8 cellular contexts compared by ENCODE assay signal in genomic region chr1:90717665-90718410, GRCh38. TPM values are rescaled to one million over a fixed set of nuclear protein-coding genes. Genes with fewer than 3 reads are reported as not detected.
A peak's percentile ranks its signal among the peaks of the same experiment; 100 is the strongest.
DNase-seq lines count a peak whose midpoint lies in the region; ATAC-seq and TF ChIP-seq lines count a peak whose summit lies in the region.

No MANE protein-coding gene starts in this region.

- H3K4me3 ChIP-seq in SK-N-MC: peak overlapping the region; percentile 88
- peak overlapping the region; percentile 12 to 40 for H3K4me3 ChIP-seq in foreskin fibroblast (ENCODE audit: low read depth in 1 of 2, low read length in 2 of 2)
- H3K4me3 ChIP-seq in body of pancreas: no peak overlapping the region

- DNase-seq in T-helper 1 cell (no peak), SK-N-MC (ENCODE audit: low read depth, low spot score) (no peak), foreskin fibroblast (peak; percentile 37 to 61), sciatic nerve (ENCODE audit: low spot score) (no peak), body of pancreas (no peak)
- DNase-seq in stimulated activated CD4-positive, alpha-beta T cell treated with anti-CD3 and anti-CD28 coated beads, Interleukin-2, amount 100 ng/mL, for 48 hours: no peak

- H3K4me1 Mint-ChIP-seq in T-helper 1 cell treated with Interleukin-12 subunit alpha and Interleukin-12 subunit beta and Interleukin-4 antibody, amounts not matched to agents 30 μg/mL and 1 μg/mL, for 36 hours (ENCODE audit: low read depth): peaks cover 18% of the 10 kb centered on the region

- intact Hi-C loops in sciatic nerve (cut with DNase I): no loop called here
- intact Hi-C loops in body of pancreas (cut with DNase I): no loop called here

- H3K36me3 Mint-ChIP-seq in T-helper 1 cell treated with Interleukin-12 subunit alpha and Interleukin-12 subunit beta and Interleukin-4 antibody, amounts not matched to agents 30 μg/mL and 1 μg/mL, for 36 hours (ENCODE audit: low read depth): peaks cover 13% of the 10 kb centered on the region

- no peak overlapping the region for H3K27ac ChIP-seq in SK-N-MC
- no peak overlapping the region for H3K27ac ChIP-seq in body of pancreas

- H3K9me3 ChIP-seq in SK-N-MC (ENCODE audit: low read depth, low read length) (no peaks in the 10 kb centered on the region), body of pancreas (no peaks in the 10 kb centered on the region)

- peaks cover 0 to 53% of the 10 kb centered on the region in 2 donors for H3K27me3 ChIP-seq in body of pancreas

- TF ChIP-seq CTCF in foreskin fibroblast (IDR thresholded peaks at IDR 0.05; ENCODE audit: low read depth, low read length) (no peak), body of pancreas (IDR thresholded peaks at IDR 0.05) (no peak)

- peak overlapping the region; percentile 73 for H3K27ac Mint-ChIP-seq in T-helper 1 cell treated with Interleukin-12 subunit alpha and Interleukin-12 subunit beta and Interleukin-4 antibody, amounts not matched to agents 30 μg/mL and 1 μg/mL, for 36 hours

- peaks cover 91% of the 10 kb centered on the region for H3K27me3 Mint-ChIP-seq in T-helper 1 cell treated with Interleukin-12 subunit alpha and Interleukin-12 subunit beta and Interleukin-4 antibody, amounts not matched to agents 30 μg/mL and 1 μg/mL, for 36 hours (ENCODE audit: low read depth)

- 2 to 11% methylated on average over 45 to 91 of the region's 94 CpGs for WGBS in body of pancreas, 2 donors

- ATAC-seq in sciatic nerve (peak; percentile 47), HG03139 (IDR thresholded peaks at IDR 0.05; ENCODE audit: unreplicated experiment) (no peak), body of pancreas (no peak)

- no peak for TF ChIP-seq POLR2A in body of pancreas (IDR thresholded peaks at IDR 0.05)

- peak overlapping the region; percentile 76 for H3K9ac ChIP-seq in SK-N-MC (ENCODE audit: insufficient read length)

- H3K36me3 ChIP-seq in SK-N-MC (ENCODE audit: insufficient read depth, low read length): no peaks in the 10 kb centered on the region; the same call in 1 of the 2 replicates
- no peaks in the 10 kb centered on the region for H3K36me3 ChIP-seq in body of pancreas (replicated peaks in 1 of 2; ENCODE audit: insufficient read depth in 1 of 2, low read depth in 2 of 2)

- peak overlapping the region; percentile 41 for H3K4me3 Mint-ChIP-seq in T-helper 1 cell treated with Interleukin-12 subunit alpha and Interleukin-12 subunit beta and Interleukin-4 antibody, amounts not matched to agents 30 μg/mL and 1 μg/mL, for 36 hours

- no peaks in the 10 kb centered on the region for H3K9me3 Mint-ChIP-seq in T-helper 1 cell treated with Interleukin-12 subunit alpha and Interleukin-12 subunit beta and Interleukin-4 antibody, amounts not matched to agents 30 μg/mL and 1 μg/mL, for 36 hours

- peaks cover 17% of the 10 kb centered on the region for H3K4me1 ChIP-seq in body of pancreas

RNA-seq across cellular contexts. Expression of gene BARHL2, which starts 0.7 kb away (rescaled TPM):
- total RNA-seq in sciatic nerve (not detected), body of pancreas (not detected)

Comparison
In these comparisons a context has a peak if more than half of its experiments do, and no peak if none do; other contexts are left out.
1. DNase-seq: peak in foreskin fibroblast (2 of 2); none in T-helper 1 cell (0 of 5), SK-N-MC (single experiment), sciatic nerve (single experiment), stimulated activated CD4-positive, alpha-beta T cell treated with anti-CD3 and anti-CD28 coated beads, Interleukin-2, amount 100 ng/mL, for 48 hours (0 of 2) and body of pancreas (0 of 4).
2. H3K4me3 ChIP-seq: peak in SK-N-MC (single experiment) and foreskin fibroblast (2 of 2); none in body of pancreas (0 of 2).